In the genomic region with DNA sequence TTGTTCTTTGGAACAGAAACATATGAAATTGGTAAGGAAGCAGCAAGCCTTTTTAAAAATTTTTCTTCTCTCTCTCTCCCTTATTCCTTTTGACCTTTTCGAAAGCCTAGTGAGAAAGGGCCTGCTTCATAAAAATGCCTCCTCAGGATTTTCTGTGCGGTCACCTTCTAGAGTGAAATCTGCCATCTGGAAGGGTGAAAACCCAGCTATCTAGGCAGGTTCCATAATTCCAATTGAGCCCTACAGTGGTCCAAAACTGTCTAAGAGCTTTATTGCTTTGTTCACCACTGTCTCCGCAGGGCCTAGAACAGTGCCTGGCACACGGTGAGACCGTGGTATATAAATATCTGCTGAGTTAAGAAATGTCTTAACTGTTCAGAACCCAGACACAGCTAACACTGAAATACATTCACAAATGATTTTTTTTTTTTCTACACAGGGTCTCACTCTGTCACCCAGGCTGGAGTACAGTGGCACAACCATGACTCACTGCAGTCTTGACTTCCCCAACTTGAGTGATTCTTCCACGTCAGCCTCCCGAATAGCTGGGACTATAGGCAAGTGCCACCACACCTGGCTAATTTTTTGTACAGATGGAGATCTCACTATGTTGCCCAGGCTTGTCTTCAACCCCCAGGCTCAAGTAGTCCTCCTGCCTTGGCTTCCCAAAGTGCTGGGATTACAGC, we compare ENCODE assay signal across 24 cellular contexts.
DNase-seq lines count a peak whose midpoint lies in the region; ATAC-seq, FAIRE-seq and TF ChIP-seq lines count a peak whose summit lies in the region.
"Had no signal": no experiment of that assay in that cellular context is flagged by ENCODE, and none has a peak within 500 bp of the region (broad histone marks: within the 10 kb centered on the region; RNA-seq: fewer than 3 reads in every experiment).

No MANE protein-coding gene starts in this region.

- H3K27ac Mint-ChIP-seq in CD14-positive monocyte, result peak overlapping the region; percentile 78 to 98 (median 94)
- H3K27ac Mint-ChIP-seq: CD4-positive, alpha-beta T cell; GM23338; IgD-negative memory B cell; T-cell had no signal

- no peaks in the 10 kb centered on the region for H4K20me1 ChIP-seq in keratinocyte (ENCODE audit: control insufficient read depth, extremely low read depth, insufficient read depth, low read length)
- H4K20me1 ChIP-seq in Karpas-422 (ENCODE audit: insufficient read depth, low read depth, low read length), result no peaks in the 10 kb centered on the region

- H3K9me3 ChIP-seq in keratinocyte (ENCODE audit: control insufficient read depth, low read depth, low read length) (no peaks in the 10 kb centered on the region), skeletal muscle tissue (ENCODE audit: control insufficient read depth in 3 of 3, low read length in 3 of 3) (no peaks in the 10 kb centered on the region), Karpas-422 (ENCODE audit: low read length) (no peaks in the 10 kb centered on the region), mucosa of descending colon (no peaks in the 10 kb centered on the region), SJCRH30 (replicated peaks) (no peaks in the 10 kb centered on the region)
- H3K9me3 ChIP-seq: colonic mucosa, tibial artery had no signal

- DNase-seq in CD14-positive monocyte (ENCODE audit: low spot score) (peak; percentile 66), keratinocyte (ENCODE audit: low read depth, low spot score) (peak; percentile 33), Karpas-422 (no peak), mucosa of descending colon (no peak), SJCRH30 (no peak)
- DNase-seq in stimulated activated naive CD4-positive, alpha-beta T cell (lab: John Stamatoyannopoulos, UW), result no peak
- DNase-seq: activated CD4-positive, alpha-beta T cell treated with anti-CD3 and anti-CD28 coated beads, Interleukin-2, amount 50 U/mL, for 48 hours; activated naive CD4-positive, alpha-beta T cell treated with anti-CD3 and anti-CD28 coated beads, Interleukin-2, amount 50 U/mL, for 16 hours; activated T-cell treated with anti-CD3 and anti-CD28 coated beads, Interleukin-2, amount 50 U/mL, for 1 hour; CD4-positive, alpha-beta T cell; colonic mucosa; DMS53; foreskin fibroblast; NCI-H2029; NCI-H446; stimulated activated CD4-positive, alpha-beta T cell treated with anti-CD3 and anti-CD28 coated beads, Interleukin-4, amount 100 ng/mL, for 4 hours; T-cell had no signal

- H3K4me3 ChIP-seq in keratinocyte (ENCODE audit: control insufficient read depth in 2 of 3, extremely low read depth in 1 of 3, insufficient read depth in 2 of 3, low read depth in 1 of 3, low read length in 3 of 3), result no peak overlapping the region
- no peak overlapping the region for H3K4me3 ChIP-seq in skeletal muscle tissue (ENCODE audit: low read length in 3 of 3)
- no peak overlapping the region for H3K4me3 ChIP-seq in Karpas-422 (ENCODE audit: low read length)
- no peak overlapping the region for H3K4me3 ChIP-seq in mucosa of descending colon
- H3K4me3 ChIP-seq in SJCRH30, result no peak overlapping the region
- H3K4me3 ChIP-seq: colonic mucosa, GM23338, smooth muscle cell, tibial artery had no signal

- peaks cover 60% of the 10 kb centered on the region for H3K4me1 Mint-ChIP-seq in CD14-positive monocyte

- H3K27me3 Mint-ChIP-seq in CD14-positive monocyte (ENCODE audit: low read depth in 3 of 3), result peaks cover 0 to 1% (median 0%) of the 10 kb centered on the region in 3 donors
- H3K27me3 Mint-ChIP-seq: CD4-positive, alpha-beta T cell; IgD-negative memory B cell; T-cell had no signal

- H3K36me3 Mint-ChIP-seq in CD14-positive monocyte, result peaks cover 17 to 28% of the 10 kb centered on the region in 2 donors
- H3K36me3 Mint-ChIP-seq: IgD-negative memory B cell, T-cell had no signal

- no peak for FAIRE-seq in keratinocyte (lab: Jason Lieb, UNC)

- peak overlapping the region in 1 of 2 donors; percentile 73 for H3K4me3 Mint-ChIP-seq in CD14-positive monocyte
- H3K4me3 Mint-ChIP-seq: CD4-positive, alpha-beta T cell; GM23338; IgD-negative memory B cell; T-cell had no signal

- no peaks in the 10 kb centered on the region for H3K27me3 ChIP-seq in keratinocyte (ENCODE audit: control insufficient read depth, extremely low read depth, insufficient read depth, low read length)
- H3K27me3 ChIP-seq in skeletal muscle tissue (ENCODE audit: control insufficient read depth in 3 of 3, insufficient read depth in 3 of 3, low read length in 3 of 3), result no peaks in the 10 kb centered on the region
- no peaks in the 10 kb centered on the region for H3K27me3 ChIP-seq in Karpas-422 (ENCODE audit: low read length)
- H3K27me3 ChIP-seq in SJCRH30, result no peaks in the 10 kb centered on the region
- H3K27me3 ChIP-seq: colonic mucosa, tibial artery had no signal

- H3K79me2 ChIP-seq in keratinocyte (ENCODE audit: control insufficient read depth, insufficient read depth, low read length), result peaks cover 11% of the 10 kb centered on the region
- no peaks in the 10 kb centered on the region for H3K79me2 ChIP-seq in Karpas-422 (ENCODE audit: low read length)

- dilution Hi-C loops in keratinocyte (cut with MboI; ENCODE audit: extremely low pct_ligation_motif_present, low sequenced_read_pairs), result no loop called here

- H3K4me2 ChIP-seq in keratinocyte (ENCODE audit: control insufficient read depth, extremely low read depth, insufficient read depth, low read depth, low read length) (no peak overlapping the region), Karpas-422 (ENCODE audit: low read depth, low read length, poor library complexity, severe bottlenecking) (no peak overlapping the region)
- H3K4me2 ChIP-seq: GM23338, smooth muscle cell had no signal

- H3K9ac ChIP-seq in keratinocyte (ENCODE audit: control insufficient read depth, extremely low read depth, insufficient read depth, low read length) (no peak overlapping the region), skeletal muscle tissue (ENCODE audit: low read depth in 1 of 3, low read length in 3 of 3) (no peak overlapping the region), Karpas-422 (ENCODE audit: low read length) (no peak overlapping the region)

- TF ChIP-seq CTCF in CD14-positive monocyte (IDR thresholded peaks at IDR 0.05) (no peak), keratinocyte (optimal IDR thresholded peaks at IDR 0.05 in 1 of 3, IDR thresholded peaks at IDR 0.05 in 1 of 3, conservative IDR thresholded peaks at IDR 0.05 in 1 of 3; ENCODE audit: extremely low read depth in 1 of 3, insufficient read depth in 2 of 3, low read length in 3 of 3) (no peak), mucosa of descending colon (IDR thresholded peaks at IDR 0.05) (no peak)

- peak overlapping the region; percentile 99 for H3K27ac ChIP-seq in angular gyrus (ENCODE audit: low read depth, low read length)
- no peak overlapping the region for H3K27ac ChIP-seq in keratinocyte (ENCODE audit: control insufficient read depth, insufficient read depth, low read length)
- H3K27ac ChIP-seq in skeletal muscle tissue (ENCODE audit: low read depth, low read length), result peak overlapping the region; percentile 52
- H3K27ac ChIP-seq in Karpas-422 (ENCODE audit: low read length), result no peak overlapping the region
- no peak overlapping the region for H3K27ac ChIP-seq in SJCRH30
- H3K27ac ChIP-seq: colonic mucosa, tibial artery, VCaP had no signal

- no peaks in the 10 kb centered on the region for H3K9me1 ChIP-seq in keratinocyte (ENCODE audit: control insufficient read depth, extremely low read depth, insufficient read depth, low read length)

- H3K9me3 Mint-ChIP-seq in CD14-positive monocyte, result peaks cover 0 to 7% (median 0%) of the 10 kb centered on the region in 7 donors
- H3K9me3 Mint-ChIP-seq: CD4-positive, alpha-beta T cell; GM23338; IgD-negative memory B cell; T-cell had no signal

- intact Hi-C loops in CD14-positive monocyte (cut with micrococcal nuclease) (loop anchor here in 1 of 2 donors (10.0 kb wide), 1 partner anchor 107 kb away; no protein-coding TSS in a partner anchor), mucosa of descending colon (cut with DNase I, micrococcal nuclease) (no loop called here)

- H3K36me3 ChIP-seq in keratinocyte (ENCODE audit: control insufficient read depth in 2 of 2, extremely low read depth in 1 of 2, insufficient read depth in 2 of 2, low read length in 2 of 2) (peaks cover 0 to 16% of the 10 kb centered on the region in 2 experiments), skeletal muscle tissue (ENCODE audit: control insufficient read depth in 3 of 3, insufficient read depth in 3 of 3, low read length in 3 of 3) (no peaks in the 10 kb centered on the region), Karpas-422 (ENCODE audit: insufficient read depth, low read length) (no peaks in the 10 kb centered on the region), mucosa of descending colon (ENCODE audit: low read depth) (no peaks in the 10 kb centered on the region), SJCRH30 (no peaks in the 10 kb centered on the region)
- H3K36me3 ChIP-seq: colonic mucosa, tibial artery had no signal

- no peak for ATAC-seq in mucosa of descending colon
- ATAC-seq: GM23338, T-cell had no signal

- H2AFZ ChIP-seq in keratinocyte (ENCODE audit: control insufficient read depth, low read length) (no peak overlapping the region), Karpas-422 (ENCODE audit: low read length) (no peak overlapping the region)
- H2AFZ ChIP-seq: GM23338 had no signal

- no peaks in the 10 kb centered on the region for H3K9me2 ChIP-seq in Karpas-422 (replicated peaks; ENCODE audit: insufficient read depth, low read length)

- peaks cover 16% of the 10 kb centered on the region for H3K4me1 ChIP-seq in keratinocyte (ENCODE audit: control insufficient read depth, extremely low read depth, insufficient read depth, low read length)
- H3K4me1 ChIP-seq in skeletal muscle tissue (ENCODE audit: control insufficient read depth in 3 of 3, insufficient read depth in 3 of 3, low read length in 3 of 3), result no peaks in the 10 kb centered on the region
- no peaks in the 10 kb centered on the region for H3K4me1 ChIP-seq in Karpas-422 (ENCODE audit: low read length)
- peaks cover 6% of the 10 kb centered on the region for H3K4me1 ChIP-seq in mucosa of descending colon (ENCODE audit: low read depth)
- H3K4me1 ChIP-seq in SJCRH30, result peaks cover 15% of the 10 kb centered on the region
- H3K4me1 ChIP-seq: colonic mucosa had no signal

Comparison
In these comparisons a context has a peak if more than half of its experiments do, and no peak if none do; other contexts are left out.
1. DNase-seq: peak in CD14-positive monocyte (single experiment) and keratinocyte (single experiment); none in Karpas-422 (single experiment), stimulated activated naive CD4-positive, alpha-beta T cell (0 of 6), mucosa of descending colon (0 of 3) and SJCRH30 (0 of 2).
2. H3K27ac ChIP-seq: peak in angular gyrus (single experiment) and skeletal muscle tissue (single experiment); none in keratinocyte (single experiment), Karpas-422 (single experiment) and SJCRH30 (single experiment).